Comparison of ENCODE assay signal across 8 cellular contexts in genomic region chr10:73263948-73264347, GRCh38. TPM values are rescaled to one million over a fixed set of nuclear protein-coding genes. Genes with fewer than 3 reads are reported as not detected.
DNase-seq lines count a peak whose midpoint lies in the region; ATAC-seq and TF ChIP-seq lines count a peak whose summit lies in the region.

No MANE protein-coding gene starts in this region.

- H3K36me3 Mint-ChIP-seq in Calu3 (ENCODE audit: insufficient read depth, unreplicated experiment): peaks cover 7% of the 10 kb centered on the region

- intact Hi-C loops in Calu3 (cut with micrococcal nuclease; ENCODE audit: unreplicated experiment): loop anchor here (2.0 kb wide), 1 partner anchor 381 kb away; no protein-coding TSS in a partner anchor
- intact Hi-C loops in body of pancreas (cut with DNase I): no loop called here

- BruUV-seq in Calu3 (replicated peaks; lab: Mats Ljungman, UMichigan): no TSS peak

- H3K9me3 ChIP-seq in body of pancreas: no peaks in the 10 kb centered on the region

- ATAC-seq in body of pancreas: no peak
- no peak for ATAC-seq in GM21786 (IDR thresholded peaks at IDR 0.05; ENCODE audit: unreplicated experiment)
- ATAC-seq in GM21723 (IDR thresholded peaks at IDR 0.05; ENCODE audit: unreplicated experiment): no peak
- ATAC-seq in omental fat pad (ENCODE audit: low FRiP score): no peak

- H3K4me1 ChIP-seq in body of pancreas: no peaks in the 10 kb centered on the region

- in situ Hi-C loops in KBM-7 (cut with MboI; ENCODE audit: low pct_unique_long_range_greater_than_20kb, low sequenced_read_pairs): no loop called here

- H3K4me3 ChIP-seq in body of pancreas: no peak overlapping the region

- no peak overlapping the region for H3K27ac ChIP-seq in body of pancreas

- H3K27ac Mint-ChIP-seq in Calu3 (ENCODE audit: unreplicated experiment): peak overlapping the region; percentile 29

- peaks cover 24% of the 10 kb centered on the region for H3K4me1 Mint-ChIP-seq in Calu3 (ENCODE audit: low read depth, unreplicated experiment)

- DNase-seq in Calu3: no peak
- DNase-seq in KBM-7: peak; percentile 37
- no peak for DNase-seq in body of pancreas
- peak; percentile 43 for DNase-seq in myocyte (ENCODE audit: low read depth)
- no peak for DNase-seq in omental fat pad (ENCODE audit: low spot score)
- no peak for DNase-seq in globus pallidus (ENCODE audit: low spot score)

- H3K9me3 Mint-ChIP-seq in Calu3 (ENCODE audit: low read depth, unreplicated experiment): peaks cover 3% of the 10 kb centered on the region

- no peak overlapping the region for H3K4me3 Mint-ChIP-seq in Calu3 (ENCODE audit: low read depth, unreplicated experiment)

- no peaks in the 10 kb centered on the region for H3K27me3 ChIP-seq in body of pancreas

- TF ChIP-seq POLR2A in body of pancreas (IDR thresholded peaks at IDR 0.05): no peak

- CTCF ChIA-PET in Calu3 (lab: Charles Lee): interaction anchor here (0.5 to 1.4 kb wide), 7 partner anchors 11 to 382 kb away, joined by 3 to 7 read pairs (median 4); partner anchors contain the start of genes CFAP70 and DNAJC9

- no peaks in the 10 kb centered on the region for H3K27me3 Mint-ChIP-seq in Calu3 (ENCODE audit: unreplicated experiment)

- no peaks in the 10 kb centered on the region for H3K36me3 ChIP-seq in body of pancreas (replicated peaks in 1 of 2; ENCODE audit: insufficient read depth in 1 of 2, low read depth in 2 of 2)

- no peak for TF ChIP-seq CTCF in Calu3 (IDR thresholded peaks at IDR 0.05; ENCODE audit: unreplicated experiment)
- TF ChIP-seq CTCF in body of pancreas (IDR thresholded peaks at IDR 0.05): peak in 6 of 7 experiments; percentile 24 to 43 (median 35)
- TF ChIP-seq CTCF in omental fat pad (IDR thresholded peaks at IDR 0.05): no peak

RNA-seq across cellular contexts. Expression of gene MRPS16, which starts 11.5 kb away (rescaled TPM):
- 125 and 126 TPM in 2 replicates for total RNA-seq in Calu3 (2022)
- total RNA-seq in body of pancreas: 10 to 100 TPM; 18.7 to 24.7 TPM
- total RNA-seq in myocyte: 88.7 and 89.9 TPM in 2 replicates
- polyA plus RNA-seq in myocyte (2012): 111 TPM
- 10 to 100 TPM; 35.8 to 47.9 (median 39.9) TPM for total RNA-seq in omental fat pad

RNA-seq across cellular contexts. Expression of gene DNAJC9, which starts 16.9 kb away (rescaled TPM):
- total RNA-seq in Calu3 (2022): 38.0 and 39.8 TPM in 2 replicates
- total RNA-seq in body of pancreas: 1 to 10 TPM; 5.9 to 9.6 TPM
- 20.8 and 25.5 TPM in 2 replicates for total RNA-seq in myocyte
- 12.1 TPM for polyA plus RNA-seq in myocyte (2012)
- 10 to 100 TPM in 2 of 4 donors, 1 to 10 TPM in 2; 5.9 to 14.8 (median 11.6) TPM for total RNA-seq in omental fat pad

Comparison
In these comparisons a context has a peak if more than half of its experiments do, and no peak if none do; other contexts are left out.
1. DNase-seq: peak in KBM-7 (single experiment) and myocyte (single experiment); none in Calu3 (single experiment), body of pancreas (0 of 4), omental fat pad (single experiment) and globus pallidus (single experiment).
2. CTCF ChIP-seq: peak in body of pancreas (6 of 7); none in Calu3 (single experiment) and omental fat pad (0 of 3).